In genomic region chr13:106536244-106537034, GRCh38 we compare ENCODE assay signal across 8 cellular contexts. TPM values are rescaled to one million over a fixed set of nuclear protein-coding genes. Genes with fewer than 3 reads are reported as not detected.
A peak's percentile ranks its signal among the peaks of the same experiment; 100 is the strongest.
DNase-seq lines count a peak whose midpoint lies in the region; ATAC-seq, FAIRE-seq and TF ChIP-seq lines count a peak whose summit lies in the region.

No MANE protein-coding gene starts in this region.

- no peak for TF ChIP-seq POLR2A in HepG2 (IDR thresholded peaks at IDR 0.05; ENCODE audit: insufficient read depth in 1 of 2, low read depth in 2 of 2, low read length in 2 of 2)

- CTCF ChIA-PET in activated CD4-positive, alpha-beta T cell treated with anti-CD3 and anti-CD28 coated beads, Interleukin-2, amount 10 ng/mL, durations not matched to agents 7 days and 5 days (lab: Charles Lee): interaction anchor here (0.8 to 3.7 kb wide), 8 partner anchors 10 to 1399 kb away, joined by 3 to 30 read pairs (median 5); partner anchors contain the start of gene ARGLU1
- CTCF ChIA-PET in HepG2 (lab: Yijun Ruan, JAX; ENCODE audit: low intra/inter-chr PET ratio, low total read pairs): interaction anchor here (0.6 to 0.9 kb wide), 2 partner anchors 588 to 1130 kb away, joined by 3 to 4 read pairs; no protein-coding TSS in a partner anchor

- no peaks in the 10 kb centered on the region for H3K9me3 ChIP-seq in HepG2 (ENCODE audit: low read length)

- no peaks in the 10 kb centered on the region for H3K9me3 Mint-ChIP-seq in activated CD4-positive, alpha-beta T cell treated with anti-CD3 and anti-CD28 coated beads, Interleukin-2, amount 10 ng/mL, durations not matched to agents 7 days and 5 days

- no peak overlapping the region for H2AFZ ChIP-seq in HepG2 (ENCODE audit: low read length)

- H3K4me1 ChIP-seq in HepG2 (ENCODE audit: insufficient read depth, low read length): peaks cover 15% of the 10 kb centered on the region

- ATAC-seq in GM18870 (IDR thresholded peaks at IDR 0.05; ENCODE audit: unreplicated experiment): peak; percentile 33
- ATAC-seq in HG03159 (IDR thresholded peaks at IDR 0.05; ENCODE audit: unreplicated experiment): peak; percentile 42
- peak; percentile 74 for ATAC-seq in HepG2

- in situ Hi-C loops in HepG2 (cut with HindIII; ENCODE audit: extremely low pct_ligation_motif_present, low pct_unique_long_range_greater_than_20kb): loop anchor here (10.0 to 25.0 kb wide), 3 partner anchors 578 to 1974 kb away; no protein-coding TSS in a partner anchor

- H3K36me3 Mint-ChIP-seq in activated CD4-positive, alpha-beta T cell treated with anti-CD3 and anti-CD28 coated beads, Interleukin-2, amount 10 ng/mL, durations not matched to agents 7 days and 5 days (ENCODE audit: low read depth): peaks cover 9% of the 10 kb centered on the region

- peak; percentile 95 for TF ChIP-seq CTCF in HepG2 (CRISPR knock-in tag; IDR thresholded peaks at IDR 0.05)

- peak overlapping the region; percentile 83 for H3K4me3 Mint-ChIP-seq in activated CD4-positive, alpha-beta T cell treated with anti-CD3 and anti-CD28 coated beads, Interleukin-2, amount 10 ng/mL, durations not matched to agents 7 days and 5 days

- peaks cover 2 to 16% of the 10 kb centered on the region in 2 experiments; a peak in 2 of 5 replicates for H3K27me3 ChIP-seq in HepG2 (ENCODE audit: control insufficient read depth in 1 of 2, insufficient read depth in 2 of 2, low read length in 2 of 2)

- peak; percentile 85 for DNase-seq in AG08396 (ENCODE audit: low spot score)
- peak; percentile 58 for DNase-seq in NCI-H446 treated with DMSO at 0.1 percent for 48 hours (lab: John Stamatoyannopoulos, UW)
- peak; percentile 86 for DNase-seq in activated CD4-positive, alpha-beta T cell treated with anti-CD3 and anti-CD28 coated beads, Interleukin-2, amount 10 ng/mL, durations not matched to agents 7 days and 5 days
- DNase-seq in dedifferentiated amniotic fluid mesenchymal stem cell (ENCODE audit: extremely low spot score): peak; percentile 77
- peak; percentile 47 for DNase-seq in HepG2 (ENCODE audit: low spot score)
- DNase-seq in stimulated activated CD4-positive, alpha-beta T cell treated with anti-CD3 and anti-CD28 coated beads, Interleukin-2, amount 100 ng/mL, for 48 hours: peak; percentile 90 to 91

- H3K27ac ChIP-seq in HepG2 (ENCODE audit: extremely low read length, insufficient read depth, low read length): no peak overlapping the region

- POLR2A ChIA-PET in activated CD4-positive, alpha-beta T cell treated with anti-CD3 and anti-CD28 coated beads, Interleukin-2, amount 10 ng/mL, durations not matched to agents 7 days and 5 days (lab: Charles Lee): no interaction called here
- POLR2A ChIA-PET in HepG2 (lab: Yijun Ruan, JAX): no interaction called here

- peak overlapping the region; percentile 90 for H3K4me2 ChIP-seq in HepG2 (ENCODE audit: low read depth, low read length)

- peak overlapping the region; percentile 38 to 75 (median 51) for H3K4me3 ChIP-seq in HepG2 (replicated peaks in 1 of 3; ENCODE audit: insufficient read depth in 1 of 3, low read depth in 2 of 3, low read length in 3 of 3)

- no peak overlapping the region for H3K9ac ChIP-seq in HepG2 (ENCODE audit: insufficient read depth, low read depth, low read length)

- H3K36me3 ChIP-seq in HepG2 (replicated peaks in 1 of 2; ENCODE audit: control insufficient read depth in 1 of 2, insufficient read depth in 2 of 2, low read length in 2 of 2): no peaks in the 10 kb centered on the region; a peak in 2 of 5 replicates

- peaks cover 30% of the 10 kb centered on the region for H3K27me3 Mint-ChIP-seq in activated CD4-positive, alpha-beta T cell treated with anti-CD3 and anti-CD28 coated beads, Interleukin-2, amount 10 ng/mL, durations not matched to agents 7 days and 5 days

- BruUV-seq in HepG2 (replicated peaks; lab: Mats Ljungman, UMichigan): no TSS peak

- no peaks in the 10 kb centered on the region for H3K79me2 ChIP-seq in HepG2 (ENCODE audit: insufficient read depth, low read length)

- 25% methylated on average over 24 of the region's 50 CpGs for WGBS in HepG2 (ENCODE audit: low lambda C conversion rate)

- H3K4me1 Mint-ChIP-seq in activated CD4-positive, alpha-beta T cell treated with anti-CD3 and anti-CD28 coated beads, Interleukin-2, amount 10 ng/mL, durations not matched to agents 7 days and 5 days: peaks cover 16% of the 10 kb centered on the region

- peak overlapping the region; percentile 83 for H3K27ac Mint-ChIP-seq in activated CD4-positive, alpha-beta T cell treated with anti-CD3 and anti-CD28 coated beads, Interleukin-2, amount 10 ng/mL, durations not matched to agents 7 days and 5 days

- TF ChIP-seq EP300 in HepG2 (IDR thresholded peaks at IDR 0.05; ENCODE audit: low read depth in 2 of 2, low read length in 2 of 2): no peak
- TF ChIP-seq EP300 in HepG2 (CRISPR knock-in tag; IDR thresholded peaks at IDR 0.05; ENCODE audit: borderline replicate concordance): no peak

- peak; percentile 51 for FAIRE-seq in HepG2 (lab: Jason Lieb, UNC)

- no peaks in the 10 kb centered on the region for H4K20me1 ChIP-seq in HepG2 (ENCODE audit: insufficient read depth, low read length)

- peak; percentile 86 for TF ChIP-seq RAD21 in HepG2 (CRISPR knock-in tag; IDR thresholded peaks at IDR 0.05)

- intact Hi-C loops in HepG2 (cut with micrococcal nuclease; ENCODE audit: unreplicated experiment): loop anchor here (2.0 to 10.0 kb wide), 5 partner anchors 84 to 1962 kb away; no protein-coding TSS in a partner anchor

TF ChIP-seq in HepG2, 621 proteins besides CTCF, POLR2A, EP300 and RAD21 (continues in another document):
- TF ChIP-seq CHCHD3 (CRISPR knock-in tag; IDR thresholded peaks at IDR 0.05) (peak; percentile 65; the same call in 1 of the 2 replicates), SAP130 (CRISPR knock-in tag; IDR thresholded peaks at IDR 0.05; ENCODE audit: low read depth) (peak; percentile 27; the same call in 1 of the 2 replicates), MTA1 (CRISPR knock-in tag; IDR thresholded peaks at IDR 0.05; ENCODE audit: borderline replicate concordance) (peak; percentile 59; the same call in 1 of the 2 replicates), SMC3 (IDR thresholded peaks at IDR 0.05; ENCODE audit: low read length) (0 out of 2 replicates have a peak, but pooled peaks have one; percentile 37), SOX6 (IDR thresholded peaks at IDR 0.05) (no peak), SOX6 (CRISPR knock-in tag; IDR thresholded peaks at IDR 0.05) (no peak), ZNF256 (CRISPR knock-in tag; conservative IDR thresholded peaks at IDR 0.05) (no peak)

RNA-seq across cellular contexts. Expression of gene EFNB2, which starts 1.0 kb away (rescaled TPM):
- total RNA-seq in activated CD4-positive, alpha-beta T cell treated with anti-CD3 and anti-CD28 coated beads, Interleukin-2, amount 10 ng/mL, durations not matched to agents 7 days and 5 days: under 1 TPM; 0.04 to 0.10 TPM
- 0.07 and 0.20 TPM in 2 replicates for total RNA-seq in HepG2 (2016; rRNA removed; fragmentation: Illumina TruSeq; extraction: Trizol)
- not detected in 2 replicates for total RNA-seq in HepG2 (2016; cell fraction: cytosol; rRNA removed; fragmentation: Illumina TruSeq; extraction: Trizol; ENCODE audit: low read depth)
- total RNA-seq in HepG2 (2016; cell fraction: insoluble cytoplasmic fraction; rRNA removed; fragmentation: Illumina TruSeq; extraction: Trizol): 0.09 and 0.13 TPM in 2 replicates
- total RNA-seq in HepG2 (2016; cell fraction: membrane; rRNA removed; fragmentation: Illumina TruSeq; extraction: Trizol): 0.06 and 0.14 TPM in 2 replicates
- 0.06 TPM in 1 of 2 replicates, not detected in the other for total RNA-seq in HepG2 (2016; cell fraction: nucleus; rRNA removed; fragmentation: Illumina TruSeq; extraction: Trizol)
- 0.05 and 0.11 TPM in 2 replicates for polyA plus RNA-seq in HepG2 (2011; rRNA removed)
- 0.08 and 0.11 TPM in 2 replicates for polyA plus RNA-seq in HepG2 (2011; cell fraction: cytosol; rRNA removed)
- polyA plus RNA-seq in HepG2 (2011; cell fraction: nucleus; rRNA removed): 0.05 TPM in 2 replicates
- 0.05 and 0.16 TPM in 2 replicates for polyA plus RNA-seq in HepG2 (2012)
- 0.02 TPM in 1 of 2 replicates, not detected in the other for polyA plus RNA-seq in HepG2 (2016; cell fraction: cytosol; fragmentation: Illumina TruSeq; extraction: Trizol; ENCODE audit: low read depth)
- 0.08 and 0.23 TPM in 2 replicates for polyA plus RNA-seq in HepG2 (2016; cell fraction: insoluble cytoplasmic fraction; fragmentation: Illumina TruSeq; extraction: Trizol; ENCODE audit: low read depth)
- 0.05 TPM in 1 of 2 replicates, not detected in the other for polyA plus RNA-seq in HepG2 (2016; cell fraction: membrane; fragmentation: Illumina TruSeq; extraction: Trizol; ENCODE audit: low read depth)
- polyA plus RNA-seq in HepG2 (2016; cell fraction: nucleus; fragmentation: Illumina TruSeq; extraction: Trizol; ENCODE audit: insufficient read depth, low read depth): 0.19 and 0.23 TPM in 2 replicates
- polyA minus RNA-seq in HepG2 (2011; rRNA and poly(A)+ RNA removed; ENCODE audit: low replicate concordance): 0.08 and 0.63 TPM in 2 replicates
- polyA minus RNA-seq in HepG2 (2011; cell fraction: cytosol; rRNA and poly(A)+ RNA removed): 0.18 TPM in 1 of 2 replicates, not detected in the other
- polyA minus RNA-seq in HepG2 (2011; cell fraction: nucleus; rRNA and poly(A)+ RNA removed): 0.13 TPM in 1 of 2 replicates, not detected in the other

RNA-seq across cellular contexts. Expression of gene ARGLU1, which starts 31.5 kb away (rescaled TPM):
- total RNA-seq in activated CD4-positive, alpha-beta T cell treated with anti-CD3 and anti-CD28 coated beads, Interleukin-2, amount 10 ng/mL, durations not matched to agents 7 days and 5 days: 100 to 1,000 TPM; 119 to 132 TPM
- total RNA-seq in HepG2 (2016; rRNA removed; fragmentation: Illumina TruSeq; extraction: Trizol): 27.2 and 47.1 TPM in 2 replicates
- 11.8 and 17.4 TPM in 2 replicates for total RNA-seq in HepG2 (2016; cell fraction: cytosol; rRNA removed; fragmentation: Illumina TruSeq; extraction: Trizol; ENCODE audit: low read depth)
- total RNA-seq in HepG2 (2016; cell fraction: insoluble cytoplasmic fraction; rRNA removed; fragmentation: Illumina TruSeq; extraction: Trizol): 25.5 and 51.3 TPM in 2 replicates
- 9.4 and 9.9 TPM in 2 replicates for total RNA-seq in HepG2 (2016; cell fraction: membrane; rRNA removed; fragmentation: Illumina TruSeq; extraction: Trizol)
- total RNA-seq in HepG2 (2016; cell fraction: nucleus; rRNA removed; fragmentation: Illumina TruSeq; extraction: Trizol): 100 and 117 TPM in 2 replicates
- 70.6 and 81.6 TPM in 2 replicates for polyA plus RNA-seq in HepG2 (2011; rRNA removed)
- polyA plus RNA-seq in HepG2 (2011; cell fraction: cytosol; rRNA removed): 10.8 and 12.2 TPM in 2 replicates
- 336 and 397 TPM in 2 replicates for polyA plus RNA-seq in HepG2 (2011; cell fraction: nucleus; rRNA removed)
- 62.3 and 76.1 TPM in 2 replicates for polyA plus RNA-seq in HepG2 (2012)
- 1.0 and 1.9 TPM in 2 replicates for polyA plus RNA-seq in HepG2 (2016; cell fraction: cytosol; fragmentation: Illumina TruSeq; extraction: Trizol; ENCODE audit: low read depth)
- 50.3 and 50.9 TPM in 2 replicates for polyA plus RNA-seq in HepG2 (2016; cell fraction: insoluble cytoplasmic fraction; fragmentation: Illumina TruSeq; extraction: Trizol; ENCODE audit: low read depth)
- polyA plus RNA-seq in HepG2 (2016; cell fraction: membrane; fragmentation: Illumina TruSeq; extraction: Trizol; ENCODE audit: low read depth): 3.7 and 3.8 TPM in 2 replicates
- 268 and 280 TPM in 2 replicates for polyA plus RNA-seq in HepG2 (2016; cell fraction: nucleus; fragmentation: Illumina TruSeq; extraction: Trizol; ENCODE audit: insufficient read depth, low read depth)
- polyA minus RNA-seq in HepG2 (2011; rRNA and poly(A)+ RNA removed; ENCODE audit: low replicate concordance): 8.6 and 10.0 TPM in 2 replicates
- polyA minus RNA-seq in HepG2 (2011; cell fraction: cytosol; rRNA and poly(A)+ RNA removed): 4.7 and 5.7 TPM in 2 replicates
- polyA minus RNA-seq in HepG2 (2011; cell fraction: nucleus; rRNA and poly(A)+ RNA removed): 125 and 143 TPM in 2 replicates
